ENCODE assay signal across 18 cellular contexts in genomic region chr1:113913312-113913668, GRCh38. TPM values are rescaled to one million over a fixed set of nuclear protein-coding genes. Genes with fewer than 3 reads are reported as not detected.
DNase-seq lines count a peak whose midpoint lies in the region; TF ChIP-seq lines count a peak whose summit lies in the region.
"Had no signal": no experiment of that assay in that cellular context is flagged by ENCODE, and none has a peak within 500 bp of the region (broad histone marks: within the 10 kb centered on the region; RNA-seq: fewer than 3 reads in every experiment).

No MANE protein-coding gene starts in this region.

- H4K91ac ChIP-seq in neuronal stem cell (ENCODE audit: low read depth, low read length, poor library complexity): no peak overlapping the region

- H3K4me2 ChIP-seq in neuronal stem cell (ENCODE audit: insufficient read depth, low read length, poor library complexity, severe bottlenecking): no peak overlapping the region

- H3K9me3 ChIP-seq in tibial artery: no peaks in the 10 kb centered on the region
- H3K9me3 ChIP-seq in neuronal stem cell (replicated peaks in 1 of 2; ENCODE audit: control insufficient read depth in 2 of 2, insufficient read depth in 1 of 2, low read depth in 1 of 2, low read length in 2 of 2): no peaks in the 10 kb centered on the region
- H3K9me3 ChIP-seq: right lobe of liver had no signal

- H2BK15ac ChIP-seq in neuronal stem cell (ENCODE audit: low read length): no peak overlapping the region

- H3K36me3 Mint-ChIP-seq in glutamatergic neuron (ENCODE audit: unreplicated experiment) (no peaks in the 10 kb centered on the region), osteocyte (ENCODE audit: unreplicated experiment) (peaks cover 9% of the 10 kb centered on the region)

- H3K4me3 ChIP-seq in tibial artery (no peak overlapping the region), neuronal stem cell (ENCODE audit: low read length in 2 of 2) (no peak overlapping the region)
- H3K4me3 ChIP-seq: right lobe of liver had no signal

- H3K4me1 ChIP-seq in tibial artery: peaks cover 0 to 19% (median 11%) of the 10 kb centered on the region in 4 donors
- H3K4me1 ChIP-seq in neuronal stem cell (ENCODE audit: control insufficient read depth in 2 of 2, insufficient read depth in 1 of 2, low read depth in 1 of 2, low read length in 2 of 2): peaks cover 0 to 4% of the 10 kb centered on the region in 2 donors
- H3K4me1 ChIP-seq: right lobe of liver had no signal

- TF ChIP-seq CTCF in glutamatergic neuron (IDR thresholded peaks at IDR 0.05; ENCODE audit: partially characterized antibody, unreplicated experiment) (no peak), osteocyte (IDR thresholded peaks at IDR 0.05) (no peak), tibial artery (IDR thresholded peaks at IDR 0.05) (no peak)

- H3K27ac ChIP-seq in tibial artery (peak overlapping the region; percentile 73 to 85), neuronal stem cell (replicated peaks; ENCODE audit: low read length) (no peak overlapping the region)
- H3K27ac ChIP-seq: 22Rv1, right lobe of liver had no signal

- intact Hi-C loops in tibial artery (cut with DNase I; ENCODE audit: low total_unique reads): no loop called here

- H3K27ac Mint-ChIP-seq in glutamatergic neuron (ENCODE audit: unreplicated experiment): peak overlapping the region; percentile 19
- peak overlapping the region; percentile 48 for H3K27ac Mint-ChIP-seq in osteocyte (ENCODE audit: unreplicated experiment)
- H3K27ac Mint-ChIP-seq: activated naive CD4-positive, alpha-beta T cell treated with anti-CD3 and anti-CD28 coated beads, Interleukin-2, amount 50 U/mL, for 24 hours; naive B cell; stimulated activated naive B cell treated with anti-CD40 and anti-IgM and Interleukin-4, amounts not matched to agents 10 μg/mL and 1 μg/mL and 100 μg/mL, for 72 hours had no signal

- H3K4me1 Mint-ChIP-seq in glutamatergic neuron (ENCODE audit: low read depth, unreplicated experiment): peaks cover 8% of the 10 kb centered on the region
- peaks cover 11% of the 10 kb centered on the region for H3K4me1 Mint-ChIP-seq in osteocyte (ENCODE audit: unreplicated experiment)

- DNase-seq in NCI-H1694 treated with DMSO at 0.1 percent for 48 hours (lab: John Stamatoyannopoulos, UW) (peak; percentile 75), NCI-H1694 (lab: John Stamatoyannopoulos, UW) (no peak), glutamatergic neuron (no peak), osteocyte (ENCODE audit: extremely low spot score, unreplicated experiment) (no peak), tibial artery (no peak), NAMALWA (ENCODE audit: low spot score) (no peak), NCI-H1417 (lab: John Stamatoyannopoulos, UW) (no peak), neuronal stem cell (ENCODE audit: low spot score) (no peak)
- DNase-seq: activated CD4-positive, alpha-beta T cell treated with anti-CD3 and anti-CD28 coated beads for 1 hour; activated T-cell treated with anti-CD3 and anti-CD28 coated beads for 4 hours; naive B cell; right lobe of liver; stimulated activated naive B cell treated with anti-CD40 and anti-IgM and Interleukin-4, amounts not matched to agents 10 μg/mL and 1 μg/mL and 100 μg/mL, for 72 hours; T-helper 2 cell had no signal

- no peak overlapping the region for H4K8ac ChIP-seq in neuronal stem cell (ENCODE audit: low read depth, low read length)

- H3K9ac ChIP-seq in neuronal stem cell (ENCODE audit: low read depth, low read length, poor library complexity): no peak overlapping the region

- no peak overlapping the region for H2AFZ ChIP-seq in neuronal stem cell (ENCODE audit: low read length)

- peaks cover 1 to 31% (median 23%) of the 10 kb centered on the region in 3 donors for H3K36me3 ChIP-seq in tibial artery
- peaks cover 13 to 60% of the 10 kb centered on the region in 2 donors for H3K36me3 ChIP-seq in neuronal stem cell (replicated peaks in 1 of 2; ENCODE audit: control insufficient read depth in 2 of 2, insufficient read depth in 2 of 2, low read length in 2 of 2)

- no peaks in the 10 kb centered on the region for H3K27me3 ChIP-seq in tibial artery
- no peaks in the 10 kb centered on the region for H3K27me3 ChIP-seq in neuronal stem cell (ENCODE audit: control insufficient read depth in 3 of 3, insufficient read depth in 3 of 3, low read depth in 1 of 3, low read length in 3 of 3)
- H3K27me3 ChIP-seq: right lobe of liver had no signal

- WGBS in neuronal stem cell (ENCODE audit: extremely low coverage in 2 of 2, insufficient read length in 2 of 2, insufficient replicate concordance in 1 of 2), 2 donors: no CpG with 5 or more reads among the region's 3 CpGs

- H3K18ac ChIP-seq in neuronal stem cell (ENCODE audit: low read length): no peak overlapping the region

- H2BK5ac ChIP-seq in neuronal stem cell (ENCODE audit: low read length): no peak overlapping the region

- H3K4ac ChIP-seq in neuronal stem cell (ENCODE audit: low read length): no peak overlapping the region

- H3K4me3 Mint-ChIP-seq in glutamatergic neuron (ENCODE audit: unreplicated experiment) (no peak overlapping the region), osteocyte (ENCODE audit: unreplicated experiment) (no peak overlapping the region)
- H3K4me3 Mint-ChIP-seq: activated naive CD4-positive, alpha-beta T cell treated with anti-CD3 and anti-CD28 coated beads, Interleukin-2, amount 50 U/mL, for 24 hours; naive B cell; stimulated activated naive B cell treated with anti-CD40 and anti-IgM and Interleukin-4, amounts not matched to agents 10 μg/mL and 1 μg/mL and 100 μg/mL, for 72 hours had no signal

- H3K23ac ChIP-seq in neuronal stem cell (ENCODE audit: low read depth, low read length, poor library complexity): no peak overlapping the region

- no peak overlapping the region for H3K14ac ChIP-seq in neuronal stem cell (ENCODE audit: low read length)

- no peak overlapping the region for H2BK120ac ChIP-seq in neuronal stem cell (ENCODE audit: low read depth, low read length)

- H2BK12ac ChIP-seq in neuronal stem cell (ENCODE audit: low read length): no peak overlapping the region

- no peaks in the 10 kb centered on the region for H3K79me1 ChIP-seq in neuronal stem cell (ENCODE audit: low read depth, low read length)

- no peaks in the 10 kb centered on the region for H3K9me3 Mint-ChIP-seq in glutamatergic neuron (ENCODE audit: unreplicated experiment)
- no peaks in the 10 kb centered on the region for H3K9me3 Mint-ChIP-seq in osteocyte (ENCODE audit: unreplicated experiment)
- H3K9me3 Mint-ChIP-seq: activated naive CD4-positive, alpha-beta T cell treated with anti-CD3 and anti-CD28 coated beads, Interleukin-2, amount 50 U/mL, for 24 hours; naive B cell had no signal

- H2AK5ac ChIP-seq in neuronal stem cell (ENCODE audit: low read depth, low read length): no peak overlapping the region

- H3K27me3 Mint-ChIP-seq in glutamatergic neuron (ENCODE audit: unreplicated experiment) (peaks cover 2% of the 10 kb centered on the region), osteocyte (ENCODE audit: unreplicated experiment) (no peaks in the 10 kb centered on the region)
- H3K27me3 Mint-ChIP-seq: activated naive CD4-positive, alpha-beta T cell treated with anti-CD3 and anti-CD28 coated beads, Interleukin-2, amount 50 U/mL, for 24 hours; naive B cell; stimulated activated naive B cell treated with anti-CD40 and anti-IgM and Interleukin-4, amounts not matched to agents 10 μg/mL and 1 μg/mL and 100 μg/mL, for 72 hours had no signal

RNA-seq across cellular contexts. Expression of gene DCLRE1B, which starts 8.2 kb away (rescaled TPM):
- total RNA-seq in glutamatergic neuron (ENCODE audit: unreplicated experiment): 6.1 TPM
- 8.6 and 10.0 TPM in 2 replicates for total RNA-seq in osteocyte
- polyA plus RNA-seq in neuronal stem cell (2013, experiment 1 of 2): 8.9 TPM
- polyA plus RNA-seq in neuronal stem cell (2013, experiment 2 of 2): 9.1 TPM

RNA-seq across cellular contexts. Expression of gene AP4B1, which starts 8.7 kb away (rescaled TPM):
- total RNA-seq in glutamatergic neuron (ENCODE audit: unreplicated experiment) (31.1 TPM), osteocyte (15.3 and 19.7 TPM in 2 replicates)
- polyA plus RNA-seq in neuronal stem cell (2013, experiment 1 of 2): 9.6 TPM
- 8.3 TPM for polyA plus RNA-seq in neuronal stem cell (2013, experiment 2 of 2)

RNA-seq across cellular contexts. Expression of gene HIPK1, which starts 15.8 kb away (rescaled TPM):
- total RNA-seq in glutamatergic neuron (ENCODE audit: unreplicated experiment) (41.0 TPM), osteocyte (61.1 and 62.5 TPM in 2 replicates)
- 24.6 TPM for polyA plus RNA-seq in neuronal stem cell (2013, experiment 1 of 2)
- polyA plus RNA-seq in neuronal stem cell (2013, experiment 2 of 2): 25.1 TPM

RNA-seq across cellular contexts. Expression of gene BCL2L15, which starts 25.9 kb away (rescaled TPM):
- total RNA-seq in glutamatergic neuron (ENCODE audit: unreplicated experiment) (1.8 TPM), osteocyte (0.81 and 1.6 TPM in 2 replicates)
- 0.04 TPM for polyA plus RNA-seq in neuronal stem cell (2013, experiment 1 of 2)
- polyA plus RNA-seq in neuronal stem cell (2013, experiment 2 of 2): 0.06 TPM

RNA-seq across cellular contexts. Expression of gene PTPN22, which starts 41.8 kb away (rescaled TPM):
- not detected for total RNA-seq in glutamatergic neuron (ENCODE audit: unreplicated experiment)
- total RNA-seq in osteocyte: not detected in 2 replicates
- polyA plus RNA-seq in neuronal stem cell (2013, experiment 1 of 2): not detected
- 0.01 TPM for polyA plus RNA-seq in neuronal stem cell (2013, experiment 2 of 2)
- total RNA-seq: HT-29, kidney epithelial cell had no signal
